Comparison of ENCODE assay signal across 1 cellular context in genomic region chr1:180680558-180681144, GRCh38.
TF ChIP-seq lines count a peak whose summit lies in the region.

No MANE protein-coding gene starts in this region.

TF ChIP-seq in IMR-90, 13 proteins besides CTCF, POLR2A, EP300 and RAD21:
- TF ChIP-seq, protein P1, sequence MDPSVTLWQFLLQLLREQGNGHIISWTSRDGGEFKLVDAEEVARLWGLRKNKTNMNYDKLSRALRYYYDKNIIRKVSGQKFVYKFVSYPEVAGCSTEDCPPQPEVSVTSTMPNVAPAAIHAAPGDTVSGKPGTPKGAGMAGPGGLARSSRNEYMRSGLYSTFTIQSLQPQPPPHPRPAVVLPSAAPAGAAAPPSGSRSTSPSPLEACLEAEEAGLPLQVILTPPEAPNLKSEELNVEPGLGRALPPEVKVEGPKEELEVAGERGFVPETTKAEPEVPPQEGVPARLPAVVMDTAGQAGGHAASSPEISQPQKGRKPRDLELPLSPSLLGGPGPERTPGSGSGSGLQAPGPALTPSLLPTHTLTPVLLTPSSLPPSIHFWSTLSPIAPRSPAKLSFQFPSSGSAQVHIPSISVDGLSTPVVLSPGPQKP (IDR thresholded peaks at IDR 0.05; ENCODE audit: borderline replicate concordance, low read depth, low read length): no peak
- TF ChIP-seq RFX5 (IDR thresholded peaks at IDR 0.05; ENCODE audit: low read depth, low read length) (no peak), MAFK (IDR thresholded peaks at IDR 0.05; ENCODE audit: low read depth, low read length) (no peak), MAZ (IDR thresholded peaks at IDR 0.05; ENCODE audit: borderline replicate concordance, low read depth, low read length) (no peak), SMC3 (IDR thresholded peaks at IDR 0.05; ENCODE audit: low read depth, low read length) (no peak), CEBPB (IDR thresholded peaks at IDR 0.05; ENCODE audit: low read depth, low read length) (peak; percentile 78), CHD1 (IDR thresholded peaks at IDR 0.05; ENCODE audit: low read depth, low read length) (no peak)
